16 cellular contexts compared by ENCODE assay signal in genomic region chr6:68951350-68951749, GRCh38.
"Had no signal": no experiment of that assay in that cellular context is flagged by ENCODE, and none has a peak within 500 bp of the region (broad histone marks: within the 10 kb centered on the region; RNA-seq: fewer than 3 reads in every experiment).

No MANE protein-coding gene starts in this region.

- H3K4me3 Mint-ChIP-seq: activated CD4-positive, alpha-beta memory T cell treated with anti-CD3 and anti-CD28 coated beads for 36 hours; activated naive CD4-positive, alpha-beta T cell treated with anti-CD3 and anti-CD28 coated beads, Interleukin-2, amount 10 ng/mL, durations not matched to agents 7 days and 5 days; activated T-cell treated with anti-CD3 and anti-CD28 coated beads, Interleukin-2, amount 50 U/mL, for 72 hours; naive thymus-derived CD8-positive, alpha-beta T cell had no signal

- H3K27ac Mint-ChIP-seq: activated CD4-positive, alpha-beta memory T cell treated with anti-CD3 and anti-CD28 coated beads for 36 hours; activated naive CD4-positive, alpha-beta T cell treated with anti-CD3 and anti-CD28 coated beads, Interleukin-2, amount 10 ng/mL, durations not matched to agents 7 days and 5 days; activated T-cell treated with anti-CD3 and anti-CD28 coated beads, Interleukin-2, amount 50 U/mL, for 72 hours; naive thymus-derived CD8-positive, alpha-beta T cell had no signal

- H3K27ac ChIP-seq: heart left ventricle, left ventricle myocardium inferior, prostate gland, spleen, tibial artery had no signal

- H3K4me1 ChIP-seq: left ventricle myocardium inferior, prostate gland, spleen, tibial artery had no signal

- H3K36me3 Mint-ChIP-seq: activated CD4-positive, alpha-beta memory T cell treated with anti-CD3 and anti-CD28 coated beads for 36 hours; activated naive CD4-positive, alpha-beta T cell treated with anti-CD3 and anti-CD28 coated beads, Interleukin-2, amount 10 ng/mL, durations not matched to agents 7 days and 5 days; naive thymus-derived CD8-positive, alpha-beta T cell had no signal

- H3K9me3 Mint-ChIP-seq: activated CD4-positive, alpha-beta memory T cell treated with anti-CD3 and anti-CD28 coated beads for 36 hours; activated naive CD4-positive, alpha-beta T cell treated with anti-CD3 and anti-CD28 coated beads, Interleukin-2, amount 10 ng/mL, durations not matched to agents 7 days and 5 days; activated T-cell treated with anti-CD3 and anti-CD28 coated beads, Interleukin-2, amount 50 U/mL, for 72 hours had no signal

- H3K9me3 ChIP-seq: heart left ventricle, left ventricle myocardium inferior, prostate gland, spleen, tibial artery had no signal

- H3K36me3 ChIP-seq: heart left ventricle, left ventricle myocardium inferior, prostate gland, spleen, tibial artery had no signal

- H3K4me3 ChIP-seq: heart left ventricle, left ventricle myocardium inferior, prostate gland, spleen, tibial artery had no signal

- DNase-seq: activated CD4-positive, alpha-beta memory T cell treated with anti-CD3 and anti-CD28 coated beads for 36 hours; activated CD4-positive, alpha-beta T cell treated with anti-CD3 and anti-CD28 coated beads for 48 hours; activated effector memory CD4-positive, alpha-beta T cell treated with Interleukin-2 at 50 U/mL for 16 hours; activated naive CD4-positive, alpha-beta T cell treated with anti-CD3 and anti-CD28 coated beads, Interleukin-2, amount 10 ng/mL, durations not matched to agents 7 days and 5 days; activated T-cell treated with anti-CD3 and anti-CD28 coated beads, Interleukin-2, amount 50 U/mL, for 72 hours; heart left ventricle; left ventricle myocardium inferior; naive thymus-derived CD8-positive, alpha-beta T cell; spleen; stimulated activated CD4-positive, alpha-beta T cell treated with anti-CD3 and anti-CD28 coated beads, Interleukin-4, amount 100 ng/mL, for 24 hours; stimulated activated naive CD8-positive, alpha-beta T cell treated with anti-CD3 and anti-CD28 coated beads, Interleukin-15, Interleukin-2, amounts not matched to agents 100 U/mL and 50 U/mL, for 24 hours; substantia nigra; T-helper 1 cell; T-helper 9 cell; tibial artery had no signal

- ATAC-seq: activated T-cell treated with anti-CD3 and anti-CD28 coated beads, Interleukin-2, amount 50 U/mL, for 72 hours; heart left ventricle; naive thymus-derived CD8-positive, alpha-beta T cell; stimulated activated naive CD8-positive, alpha-beta T cell treated with anti-CD3 and anti-CD28 coated beads, Interleukin-15, Interleukin-2, amounts not matched to agents 100 U/mL and 50 U/mL, for 24 hours had no signal

- H3K27me3 Mint-ChIP-seq: activated CD4-positive, alpha-beta memory T cell treated with anti-CD3 and anti-CD28 coated beads for 36 hours; activated naive CD4-positive, alpha-beta T cell treated with anti-CD3 and anti-CD28 coated beads, Interleukin-2, amount 10 ng/mL, durations not matched to agents 7 days and 5 days had no signal

- H3K4me1 Mint-ChIP-seq: activated naive CD4-positive, alpha-beta T cell treated with anti-CD3 and anti-CD28 coated beads, Interleukin-2, amount 10 ng/mL, durations not matched to agents 7 days and 5 days; naive thymus-derived CD8-positive, alpha-beta T cell had no signal
